In the genomic region with DNA sequence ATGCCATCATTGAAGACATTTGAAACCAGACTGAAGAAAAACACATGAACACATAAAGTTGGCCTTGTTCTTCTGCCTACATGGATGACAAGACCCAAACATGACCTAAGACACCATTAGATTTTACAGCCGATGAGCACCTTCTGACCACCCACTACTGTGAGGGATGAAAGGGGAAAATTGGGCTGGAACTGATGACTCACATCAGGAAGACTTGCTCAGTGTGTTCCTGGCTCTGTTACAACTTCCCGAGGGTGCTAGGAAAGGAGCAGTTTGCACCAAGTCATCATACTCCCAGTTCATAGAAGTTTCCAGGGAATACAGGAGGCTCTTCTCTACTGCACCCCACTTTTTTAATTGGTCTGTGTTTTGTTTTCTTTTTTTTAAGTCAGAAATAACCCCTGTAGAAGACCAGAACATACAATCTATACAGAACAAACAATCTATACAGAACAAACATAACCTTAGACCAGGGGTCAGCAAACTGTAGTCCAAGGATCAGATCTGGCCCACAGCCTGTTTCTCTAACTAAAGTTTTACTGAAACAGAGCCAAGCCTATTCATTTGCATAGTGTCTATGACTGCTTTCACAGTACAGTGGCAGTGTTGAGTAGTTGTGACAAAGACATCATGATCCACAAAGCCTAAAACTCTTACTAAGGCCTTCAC, we compare ENCODE assay signal across 11 cellular contexts. TPM values are rescaled to one million over a fixed set of nuclear protein-coding genes. Genes with fewer than 3 reads are reported as not detected.
DNase-seq lines count a peak whose midpoint lies in the region; ATAC-seq, FAIRE-seq and TF ChIP-seq lines count a peak whose summit lies in the region.
"Had no signal": no experiment of that assay in that cellular context is flagged by ENCODE, and none has a peak within 500 bp of the region (broad histone marks: within the 10 kb centered on the region; RNA-seq: fewer than 3 reads in every experiment).

No MANE protein-coding gene starts in this region.

- peak; percentile 12 for DNase-seq in HuH-7.5 (ENCODE audit: low spot score)
- peak; percentile 68 for DNase-seq in mammary epithelial cell
- DNase-seq in pancreas, result no peak
- no peak for DNase-seq in DMS79 treated with DMSO at 0.1 percent for 48 hours (lab: John Stamatoyannopoulos, UW)
- no peak for DNase-seq in DMS153 (lab: John Stamatoyannopoulos, UW)
- no peak for DNase-seq in esophagus muscularis mucosa (ENCODE audit: extremely low spot score)
- no peak for DNase-seq in omental fat pad (ENCODE audit: low spot score)
- DNase-seq: activated CD4-positive, alpha-beta memory T cell treated with anti-CD3 and anti-CD28 coated beads for 36 hours; NCI-H510A treated with DMSO at 0.1 percent for 48 hours had no signal

- WGBS in mammary epithelial cell (ENCODE audit: low coverage, missing lambda C conversion rate), result 5% methylated on average over 2 of the region's 2 CpGs
- 44 to 53% methylated on average over 2 of the region's 2 CpGs for WGBS in pancreas, 2 donors
- 35% methylated on average over 2 of the region's 2 CpGs for WGBS in esophagus muscularis mucosa

- no peak for TF ChIP-seq POLR2A in esophagus muscularis mucosa (IDR thresholded peaks at IDR 0.05; ENCODE audit: low read depth)

- no TSS peak for BruUV-seq in mammary epithelial cell (replicated peaks; lab: Mats Ljungman, UMichigan)

- H3K9me3 ChIP-seq in mammary epithelial cell (replicated peaks; ENCODE audit: insufficient read depth, low read length) (no peaks in the 10 kb centered on the region), pancreas (no peaks in the 10 kb centered on the region), esophagus muscularis mucosa (no peaks in the 10 kb centered on the region)

- H3K4me1 ChIP-seq in mammary epithelial cell (ENCODE audit: insufficient read depth, low read length) (peaks cover 8% of the 10 kb centered on the region), pancreas (peaks cover 0 to 8% (median 0%) of the 10 kb centered on the region in 3 donors), esophagus muscularis mucosa (peaks cover 0 to 22% (median 5%) of the 10 kb centered on the region in 4 donors)

- dilution Hi-C loops in mammary epithelial cell (cut with HindIII; ENCODE audit: low sequenced_read_pairs), result no loop called here

- H3K4me3 ChIP-seq in mammary epithelial cell (replicated peaks in 1 of 3; ENCODE audit: insufficient read depth in 1 of 3, low read depth in 2 of 3, low read length in 3 of 3), result no peak overlapping the region
- no peak overlapping the region for H3K4me3 ChIP-seq in pancreas
- no peak overlapping the region for H3K4me3 ChIP-seq in esophagus muscularis mucosa

- H3K9ac ChIP-seq in mammary epithelial cell (ENCODE audit: insufficient read depth, low read length), result no peak overlapping the region

- in situ Hi-C loops in mammary epithelial cell (cut with MboI; ENCODE audit: low sequenced_read_pairs in 2 of 2), result no loop called here

- FAIRE-seq in pancreas (lab: Jason Lieb, UNC), result no peak

- peak; percentile 63 for ATAC-seq in GM19452 (IDR thresholded peaks at IDR 0.05; ENCODE audit: unreplicated experiment)
- ATAC-seq in pancreas, result peak; percentile 56 to 80 (median 70)
- no peak for ATAC-seq in omental fat pad (ENCODE audit: low FRiP score)

- no peaks in the 10 kb centered on the region for H3K36me3 ChIP-seq in mammary epithelial cell (ENCODE audit: insufficient read depth, low read length)
- no peaks in the 10 kb centered on the region for H3K36me3 ChIP-seq in pancreas
- no peaks in the 10 kb centered on the region for H3K36me3 ChIP-seq in esophagus muscularis mucosa

- no peak for TF ChIP-seq EP300 in esophagus muscularis mucosa (IDR thresholded peaks at IDR 0.05)

- H3K27me3 ChIP-seq in mammary epithelial cell (ENCODE audit: insufficient read depth, low read length) (no peaks in the 10 kb centered on the region), pancreas (no peaks in the 10 kb centered on the region), esophagus muscularis mucosa (no peaks in the 10 kb centered on the region)

- intact Hi-C loops in mammary epithelial cell (cut with micrococcal nuclease) (no loop called here), pancreas (cut with DNase I) (no loop called here), esophagus muscularis mucosa (cut with DNase I) (no loop called here)

- no peak overlapping the region for H3K4me2 ChIP-seq in mammary epithelial cell (ENCODE audit: insufficient read depth, low read depth, low read length)

- no peaks in the 10 kb centered on the region for H4K20me1 ChIP-seq in mammary epithelial cell (ENCODE audit: insufficient read depth, low read length)

- H2AFZ ChIP-seq in mammary epithelial cell (ENCODE audit: low read depth, low read length), result no peak overlapping the region

- TF ChIP-seq CTCF in mammary epithelial cell (conservative IDR thresholded peaks at IDR 0.05 in 1 of 2, IDR thresholded peaks at IDR 0.05 in 1 of 2; ENCODE audit: extremely low read depth in 1 of 2, insufficient read depth in 1 of 2, low read depth in 1 of 2, low read length in 2 of 2) (no peak), pancreas (IDR thresholded peaks at IDR 0.05) (no peak), esophagus muscularis mucosa (IDR thresholded peaks at IDR 0.05) (no peak), omental fat pad (IDR thresholded peaks at IDR 0.05) (no peak)

- H3K27ac ChIP-seq in mammary epithelial cell (ENCODE audit: insufficient read depth, low read depth, low read length), result peak overlapping the region; percentile 11
- no peak overlapping the region for H3K27ac ChIP-seq in pancreas
- H3K27ac ChIP-seq in esophagus muscularis mucosa (replicated peaks in 1 of 4), result peak overlapping the region in 2 of 4 donors; percentile 30 to 31

- CTCF ChIA-PET in mammary epithelial cell (lab: Charles Lee; ENCODE audit: low non-redundant PET), result no interaction called here

- H3K79me2 ChIP-seq in mammary epithelial cell (ENCODE audit: insufficient read depth, low read length), result no peaks in the 10 kb centered on the region

RNA-seq across cellular contexts. Expression of gene BTC, which starts 25.3 kb away (rescaled TPM):
- 1 to 10 TPM in 1 of 2 donors, under 1 TPM in 1; 0.89 to 2.5 TPM for total RNA-seq in mammary epithelial cell
- polyA plus RNA-seq in mammary epithelial cell, result 0.42 TPM
- polyA minus RNA-seq in mammary epithelial cell, result not detected
- 1 to 10 TPM; 1.2 to 2.2 (median 1.6) TPM for total RNA-seq in pancreas
- 1 to 10 TPM; 1.6 to 3.7 TPM for polyA plus RNA-seq in pancreas
- total RNA-seq in esophagus muscularis mucosa, result 10 to 100 TPM; 40.6 to 83.0 (median 51.5) TPM
- 1 to 10 TPM in 3 of 4 donors, under 1 TPM in 1; 0.95 to 2.6 (median 1.7) TPM for total RNA-seq in omental fat pad
- total RNA-seq: activated CD4-positive, alpha-beta memory T cell treated with anti-CD3 and anti-CD28 coated beads for 36 hours had no signal
- polyA plus RNA-seq: neural cell had no signal

Comparison
In these comparisons a context has a peak if more than half of its experiments do, and no peak if none do; other contexts are left out.
1. DNase-seq: peak in HuH-7.5 (single experiment) and mammary epithelial cell (single experiment); none in pancreas (0 of 6), DMS79 treated with DMSO at 0.1 percent for 48 hours (single experiment), DMS153 (single experiment), esophagus muscularis mucosa (single experiment) and omental fat pad (single experiment).
2. RNA of gene BTC, which starts 25.3 kb away (total RNA-seq): 40.6 to 83.0 TPM in esophagus muscularis mucosa; 0.89 to 2.5 TPM in mammary epithelial cell, 0.95 to 2.6 TPM in omental fat pad and 1.2 to 2.2 TPM in pancreas; every median in the first group is over 10 times any median in the second.